6 cellular contexts compared by ENCODE assay signal in the genomic region with DNA sequence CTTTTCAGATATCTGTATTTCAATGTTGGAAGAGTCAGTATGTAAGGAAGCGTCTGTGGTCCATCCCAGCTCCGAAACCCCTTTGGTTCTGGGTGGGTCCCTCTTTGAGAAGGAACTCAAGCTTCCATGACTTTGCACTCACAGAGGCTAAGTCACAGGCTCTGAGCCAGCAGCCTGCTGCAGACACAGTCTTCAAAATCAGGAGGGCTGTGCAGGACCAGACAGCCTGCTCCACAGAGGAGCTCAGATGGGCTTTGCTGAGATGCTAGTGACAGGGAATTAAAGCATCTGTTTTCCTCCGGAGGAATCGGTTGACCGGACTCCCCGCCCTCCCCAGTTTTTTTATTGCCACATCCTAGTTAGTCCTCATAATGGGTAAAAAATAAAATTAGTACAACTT.
"Had no signal": no experiment of that assay in that cellular context is flagged by ENCODE, and none has a peak within 500 bp of the region (broad histone marks: within the 10 kb centered on the region; RNA-seq: fewer than 3 reads in every experiment).

No MANE protein-coding gene starts in this region.

- ATAC-seq: GM23338 had no signal

- DNase-seq: H9, HCEC 1CT had no signal

- FAIRE-seq: H1, H54, HepG2 had no signal

- H3K4me3 ChIP-seq: GM23338 had no signal
